In genomic region chr12:115079760-115080159, GRCh38 we compare ENCODE assay signal across 24 cellular contexts.
A peak's percentile ranks its signal among the peaks of the same experiment; 100 is the strongest.
DNase-seq lines count a peak whose midpoint lies in the region; ATAC-seq and TF ChIP-seq lines count a peak whose summit lies in the region.
"Had no signal": no experiment of that assay in that cellular context is flagged by ENCODE, and none has a peak within 500 bp of the region (broad histone marks: within the 10 kb centered on the region; RNA-seq: fewer than 3 reads in every experiment).

No MANE protein-coding gene starts in this region.

- H2BK5ac ChIP-seq in mesendoderm (ENCODE audit: low read length): no peak overlapping the region

- H3K27me3 ChIP-seq in mesendoderm (ENCODE audit: insufficient read depth, low read length, poor library complexity): no peaks in the 10 kb centered on the region
- H3K27me3 ChIP-seq in tibial artery: no peaks in the 10 kb centered on the region
- H3K27me3 ChIP-seq: colonic mucosa, SJCRH30 had no signal

- no CpG with 5 or more reads among the region's 4 CpGs for WGBS in mesendoderm (ENCODE audit: extremely low coverage, insufficient coverage, low lambda C conversion rate)

- H3K4me3 ChIP-seq in choroid plexus epithelial cell (ENCODE audit: low read depth, low read length): no peak overlapping the region
- no peak overlapping the region for H3K4me3 ChIP-seq in mesendoderm (ENCODE audit: low read length)
- no peak overlapping the region for H3K4me3 ChIP-seq in tibial artery
- H3K4me3 ChIP-seq: colonic mucosa, SJCRH30 had no signal

- ATAC-seq in GM18502 (IDR thresholded peaks at IDR 0.05; ENCODE audit: poor library complexity, unreplicated experiment): no peak
- ATAC-seq in HG03432 (IDR thresholded peaks at IDR 0.05; ENCODE audit: unreplicated experiment): no peak
- ATAC-seq: stimulated activated memory B cell treated with anti-CD40 and anti-IgM and Interleukin-4, amounts not matched to agents 10 μg/mL and 1 μg/mL and 100 μg/mL, for 72 hours had no signal

- no peaks in the 10 kb centered on the region for H3K79me2 ChIP-seq in mesendoderm (ENCODE audit: control insufficient read depth, insufficient read depth, low read length)

- H2BK15ac ChIP-seq in mesendoderm (replicated peaks; ENCODE audit: low read depth): no peak overlapping the region

- no peak overlapping the region for H2BK120ac ChIP-seq in mesendoderm (ENCODE audit: low read depth, low read length)

- TF ChIP-seq CTCF in choroid plexus epithelial cell (conservative IDR thresholded peaks at IDR 0.05; ENCODE audit: low read depth, low read length): no peak
- no peak for TF ChIP-seq CTCF in tibial artery (IDR thresholded peaks at IDR 0.05)

- H3K23ac ChIP-seq in mesendoderm (ENCODE audit: low read length): no peak overlapping the region

- H4K5ac ChIP-seq in mesendoderm (ENCODE audit: low read length): no peak overlapping the region

- intact Hi-C loops in tibial artery (cut with DNase I; ENCODE audit: low total_unique reads): no loop called here

- H3K36me3 ChIP-seq in mesendoderm (ENCODE audit: control insufficient read depth, insufficient read depth, low read length) (no peaks in the 10 kb centered on the region), tibial artery (no peaks in the 10 kb centered on the region)
- H3K36me3 ChIP-seq: colonic mucosa, SJCRH30 had no signal

- no peak overlapping the region for H3K56ac ChIP-seq in mesendoderm (ENCODE audit: low read length)

- no peak overlapping the region for H4K8ac ChIP-seq in mesendoderm (ENCODE audit: low read depth, low read length)

- peaks cover 0 to 4% (median 0%) of the 10 kb centered on the region in 3 donors for H3K9me3 ChIP-seq in tibial artery
- H3K9me3 ChIP-seq: colonic mucosa, SJCRH30 had no signal

- no peak overlapping the region for H3K4me2 ChIP-seq in mesendoderm (ENCODE audit: low read length)

- no peak overlapping the region for H3K4ac ChIP-seq in mesendoderm (ENCODE audit: low read depth, low read length)

- H3K79me1 ChIP-seq in mesendoderm (ENCODE audit: low read length): no peaks in the 10 kb centered on the region

- H3K4me1 ChIP-seq in mesendoderm (ENCODE audit: control insufficient read depth, low read depth, low read length) (no peaks in the 10 kb centered on the region), tibial artery (no peaks in the 10 kb centered on the region)
- H3K4me1 ChIP-seq: colonic mucosa, SJCRH30 had no signal

- no peak overlapping the region for H3K9ac ChIP-seq in mesendoderm (ENCODE audit: low read length)

- H3K27ac ChIP-seq in mesendoderm (ENCODE audit: low read depth, low read length) (no peak overlapping the region), tibial artery (no peak overlapping the region)
- H3K27ac ChIP-seq: colonic mucosa, SJCRH30 had no signal

- H3K18ac ChIP-seq in mesendoderm (ENCODE audit: low read length): no peak overlapping the region

- H2AK5ac ChIP-seq in mesendoderm (ENCODE audit: low read length): no peak overlapping the region

- DNase-seq in NCI-H1436 (lab: John Stamatoyannopoulos, UW): peak; percentile 19
- DNase-seq in NCI-H510A treated with DMSO at 0.1 percent for 48 hours (lab: John Stamatoyannopoulos, UW): peak; percentile 39
- DNase-seq in choroid plexus epithelial cell (ENCODE audit: low read depth): peak; percentile 13
- DNase-seq in mesendoderm: peak; percentile 28
- no peak for DNase-seq in tibial artery
- DNase-seq in T-helper 1 cell: no peak
- DNase-seq: activated CD4-positive, alpha-beta T cell treated with anti-CD3 and anti-CD28 coated beads, Interleukin-2, amount 10 ng/mL, durations not matched to agents 24 days and 14 days; activated CD8-positive, alpha-beta memory T cell treated with anti-CD3 and anti-CD28 coated beads for 24 hours; activated naive CD4-positive, alpha-beta T cell treated with anti-CD3 and anti-CD28 coated beads, Interleukin-2, amount 50 U/mL, for 16 hours; activated T-cell treated with anti-CD3 and anti-CD28 coated beads for 4 hours; amygdala; colonic mucosa; DMS 273 treated with DMSO at 0.1 percent for 48 hours; effector memory CD4-positive, alpha-beta T cell; HCEC 1CT; head of caudate nucleus; Karpas-422; NCI-H146; NCI-H69; T1000 had no signal

Comparison
In these comparisons a context has a peak if more than half of its experiments do, and no peak if none do; other contexts are left out.
1. DNase-seq: peak in NCI-H1436 (single experiment), NCI-H510A treated with DMSO at 0.1 percent for 48 hours (single experiment), choroid plexus epithelial cell (single experiment) and mesendoderm (single experiment); none in tibial artery (0 of 2) and T-helper 1 cell (0 of 5).